In genomic region chr16:11609474-11610120, GRCh38 we compare ENCODE assay signal across 11 cellular contexts. TPM values are rescaled to one million over a fixed set of nuclear protein-coding genes. Genes with fewer than 3 reads are reported as not detected.
DNase-seq lines count a peak whose midpoint lies in the region; TF ChIP-seq lines count a peak whose summit lies in the region.
"Had no signal": no experiment of that assay in that cellular context is flagged by ENCODE, and none has a peak within 500 bp of the region (broad histone marks: within the 10 kb centered on the region; RNA-seq: fewer than 3 reads in every experiment).

No MANE protein-coding gene starts in this region.

- POLR2A ChIA-PET in PC-9 (lab: Charles Lee; ENCODE audit: unreplicated experiment): interaction anchor here (0.6 to 0.7 kb wide), 2 partner anchors 23 to 114 kb away, joined by 4 to 5 read pairs; partner anchors contain the start of gene LITAF

- peaks cover 66% of the 10 kb centered on the region for H3K4me1 ChIP-seq in PC-9 (replicated peaks; ENCODE audit: insufficient read depth)

- DNase-seq in Daoy (ENCODE audit: low read depth) (peak; percentile 38), PC-9 (peak; percentile 91 to 95), glutamatergic neuron (peak; percentile 47), renal cortical epithelial cell (ENCODE audit: low read depth) (peak; percentile 94), lower leg skin (ENCODE audit: low spot score in 2 of 2) (no peak), T-helper 2 cell (no peak)
- DNase-seq in stimulated activated naive CD4-positive, alpha-beta T cell treated with Interleukin-2 at 50 U/mL for 16 hours (lab: John Stamatoyannopoulos, UW): no peak
- DNase-seq in NK-92 treated with Interleukin-12 subunit alpha and Interleukin-12 subunit beta, amount 100 ng/mL, for 24 hours (lab: John Stamatoyannopoulos, UW): no peak
- DNase-seq: NCI-H1930, SW 1271 had no signal

- peaks cover 61% of the 10 kb centered on the region for H3F3A ChIP-seq in PC-9 (ENCODE audit: insufficient read depth, low read depth)

- no peaks in the 10 kb centered on the region for H3K79me2 ChIP-seq in PC-9 (ENCODE audit: low read depth)

- H4K20me1 ChIP-seq in PC-9 (ENCODE audit: insufficient read depth): no peaks in the 10 kb centered on the region

- peak overlapping the region; percentile 94 for H3K27ac ChIP-seq in PC-9

- peak overlapping the region; percentile 12 for H3K4me3 Mint-ChIP-seq in glutamatergic neuron (ENCODE audit: unreplicated experiment)

- peak overlapping the region; percentile 42 for H3K4me2 ChIP-seq in PC-9

- peaks cover 32% of the 10 kb centered on the region for H3K4me1 Mint-ChIP-seq in glutamatergic neuron (ENCODE audit: low read depth, unreplicated experiment)

- 76 to 80% methylated on average over 14 of the region's 14 CpGs for WGBS in lower leg skin, 2 donors

- H3K4me3 ChIP-seq in PC-9 (no peak overlapping the region), lower leg skin (ENCODE audit: low read depth, poor library complexity, severe bottlenecking) (no peak overlapping the region)
- H3K4me3 ChIP-seq: K562 had no signal

- BruUV-seq in PC-9 (replicated peaks; lab: Mats Ljungman, UMichigan): no TSS peak

- H3K9me2 ChIP-seq in PC-9 (ENCODE audit: insufficient read depth): no peaks in the 10 kb centered on the region

- peaks cover 10% of the 10 kb centered on the region for H3K27me3 Mint-ChIP-seq in glutamatergic neuron (ENCODE audit: unreplicated experiment)

- no peaks in the 10 kb centered on the region for H3K36me3 ChIP-seq in PC-9 (ENCODE audit: low read depth)

- H3K9me3 ChIP-seq in PC-9 (ENCODE audit: insufficient read depth, low read depth): no peaks in the 10 kb centered on the region

- H3K27ac Mint-ChIP-seq in glutamatergic neuron (ENCODE audit: unreplicated experiment): peak overlapping the region; percentile 81

- H3K27me3 ChIP-seq in PC-9 (ENCODE audit: insufficient read depth, low read depth): no peaks in the 10 kb centered on the region

- no peaks in the 10 kb centered on the region for H3K36me3 Mint-ChIP-seq in glutamatergic neuron (ENCODE audit: unreplicated experiment)

- CTCF ChIA-PET in PC-9 (lab: Charles Lee): interaction anchor here (0.7 kb wide), 1 partner anchor 8 kb away, joined by 3 read pairs; no protein-coding TSS in a partner anchor

- peaks cover 7% of the 10 kb centered on the region for H3K9me3 Mint-ChIP-seq in glutamatergic neuron (ENCODE audit: unreplicated experiment)

- no peak for TF ChIP-seq POLR2A in lower leg skin (IDR thresholded peaks at IDR 0.05)

- no peak for TF ChIP-seq CTCF in PC-9 (conservative IDR thresholded peaks at IDR 0.05)
- TF ChIP-seq CTCF in glutamatergic neuron (IDR thresholded peaks at IDR 0.05; ENCODE audit: partially characterized antibody, unreplicated experiment): no peak
- TF ChIP-seq CTCF in lower leg skin (IDR thresholded peaks at IDR 0.05): no peak

- intact Hi-C loops in PC-9 (cut with micrococcal nuclease; ENCODE audit: unreplicated experiment): no loop called here
- intact Hi-C loops in lower leg skin (cut with DNase I; ENCODE audit: low total_unique reads): no loop called here

- no peak overlapping the region for H2AFZ ChIP-seq in PC-9

RNA-seq across cellular contexts. Expression of gene LITAF, which starts 22.9 kb away (rescaled TPM):
- total RNA-seq in Daoy (2014; rRNA removed; shearing (Covaris generic)): 22.9 and 33.4 TPM in 2 replicates
- total RNA-seq in PC-9 (2021) (232 and 244 TPM in 2 replicates), glutamatergic neuron (ENCODE audit: unreplicated experiment) (29.2 TPM), renal cortical epithelial cell (52.6 and 59.2 TPM in 2 replicates), lower leg skin (10 to 100 TPM; 54.9 to 84.2 (median 67.7) TPM)

RNA-seq across cellular contexts. Expression of gene SNN, which starts 58.7 kb away (rescaled TPM):
- 1.4 and 3.5 TPM in 2 replicates for total RNA-seq in Daoy (2014; rRNA removed; shearing (Covaris generic))
- 12.6 and 17.0 TPM in 2 replicates for total RNA-seq in PC-9 (2021)
- total RNA-seq in glutamatergic neuron (ENCODE audit: unreplicated experiment): 491 TPM
- 25.4 and 50.7 TPM in 2 replicates for total RNA-seq in renal cortical epithelial cell
- 10 to 100 TPM; 15.4 to 30.2 (median 20.6) TPM for total RNA-seq in lower leg skin

Comparison
In these comparisons a context has a peak if more than half of its experiments do, and no peak if none do; other contexts are left out.
1. DNase-seq: peak in Daoy (single experiment), PC-9 (2 of 2), glutamatergic neuron (single experiment) and renal cortical epithelial cell (single experiment); none in lower leg skin (0 of 2), T-helper 2 cell (0 of 5), stimulated activated naive CD4-positive, alpha-beta T cell treated with Interleukin-2 at 50 U/mL for 16 hours (single experiment) and NK-92 treated with Interleukin-12 subunit alpha and Interleukin-12 subunit beta, amount 100 ng/mL, for 24 hours (single experiment).